In genomic region chr15:94845391-94845718, GRCh38 we compare ENCODE assay signal across 13 cellular contexts.
DNase-seq lines count a peak whose midpoint lies in the region; FAIRE-seq and TF ChIP-seq lines count a peak whose summit lies in the region.
"Had no signal": no experiment of that assay in that cellular context is flagged by ENCODE, and none has a peak within 500 bp of the region (broad histone marks: within the 10 kb centered on the region; RNA-seq: fewer than 3 reads in every experiment).

No MANE protein-coding gene starts in this region.

- H3K4me1 ChIP-seq in breast epithelium: no peaks in the 10 kb centered on the region
- peaks cover 56% of the 10 kb centered on the region for H3K4me1 ChIP-seq in endothelial cell of umbilical vein (ENCODE audit: control insufficient read depth, extremely low read depth, insufficient read depth, low read length)
- no peaks in the 10 kb centered on the region for H3K4me1 ChIP-seq in urinary bladder (ENCODE audit: insufficient read depth)

- H4K20me1 ChIP-seq in endothelial cell of umbilical vein (replicated peaks; ENCODE audit: control insufficient read depth, extremely low read depth, insufficient read depth, low read length): no peaks in the 10 kb centered on the region

- no peak overlapping the region for H3K27ac Mint-ChIP-seq in MCF 10A (ENCODE audit: low read depth, unreplicated experiment)
- H3K27ac Mint-ChIP-seq in nephron: peak overlapping the region; percentile 96 to 98 (median 97)
- H3K27ac Mint-ChIP-seq: activated B cell treated with CpG ODN at 0.5 μM for 24 hours; activated T-helper 2 cell treated with anti-CD3 and anti-CD28 coated beads, Interferon-gamma antibody, Interleukin-2, Interleukin-4, amounts not matched to agents 10 μg/mL and 5 μg/mL and 100 μg/mL, durations not matched to agents 14 hours and 24 hours and 36 hours; stimulated activated naive CD8-positive, alpha-beta T cell treated with anti-CD3 and anti-CD28 coated beads, Interleukin-15, amount 100 ng/mL, for 72 hours had no signal

- DNase-seq in breast epithelium (ENCODE audit: low spot score in 2 of 2): no peak
- DNase-seq in MCF 10A (ENCODE audit: unreplicated experiment): no peak
- DNase-seq in endothelial cell of umbilical vein (ENCODE audit: low read depth, low spot score): no peak
- DNase-seq in GM10248 (ENCODE audit: extremely low spot score): no peak
- DNase-seq in foreskin melanocyte: no peak
- DNase-seq in activated T-cell treated with anti-CD3 and anti-CD28 coated beads for 4 hours: no peak
- DNase-seq: activated B cell treated with CpG ODN at 0.5 μM for 24 hours had no signal

- 43% methylated on average over 9 of the region's 9 CpGs for WGBS in urinary bladder

- H3K4me1 Mint-ChIP-seq in MCF 10A (ENCODE audit: insufficient read depth, unreplicated experiment) (peaks cover 6% of the 10 kb centered on the region), nephron (peaks cover 23% of the 10 kb centered on the region)
- H3K4me1 Mint-ChIP-seq: stimulated activated naive CD8-positive, alpha-beta T cell treated with anti-CD3 and anti-CD28 coated beads, Interleukin-15, amount 100 ng/mL, for 72 hours had no signal

- peaks cover 11 to 13% of the 10 kb centered on the region in 2 donors for H3K9me3 ChIP-seq in breast epithelium
- no peaks in the 10 kb centered on the region for H3K9me3 ChIP-seq in endothelial cell of umbilical vein (replicated peaks; ENCODE audit: control insufficient read depth, insufficient read depth, low read length)

- H3K27me3 ChIP-seq in breast epithelium (peaks cover 0 to 9% of the 10 kb centered on the region in 2 donors), endothelial cell of umbilical vein (ENCODE audit: control insufficient read depth in 2 of 2, insufficient read depth in 2 of 2, low read length in 2 of 2) (no peaks in the 10 kb centered on the region)

- dilution Hi-C loops in endothelial cell of umbilical vein (cut with MboI; ENCODE audit: extremely low pct_ligation_motif_present, low sequenced_read_pairs): no loop called here

- H3K9me3 Mint-ChIP-seq in MCF 10A (ENCODE audit: unreplicated experiment): no peaks in the 10 kb centered on the region
- H3K9me3 Mint-ChIP-seq in nephron: peaks cover 32% of the 10 kb centered on the region
- H3K9me3 Mint-ChIP-seq: activated T-helper 2 cell treated with anti-CD3 and anti-CD28 coated beads, Interferon-gamma antibody, Interleukin-2, Interleukin-4, amounts not matched to agents 10 μg/mL and 5 μg/mL and 100 μg/mL, durations not matched to agents 14 hours and 24 hours and 36 hours had no signal

- no peaks in the 10 kb centered on the region for H3K79me2 ChIP-seq in endothelial cell of umbilical vein (ENCODE audit: control insufficient read depth, insufficient read depth, low read length)

- CTCF ChIA-PET in MCF 10A (lab: Yijun Ruan, JAX): interaction anchor here (0.7 kb wide), 1 partner anchor 87 kb away, joined by 4 read pairs; no protein-coding TSS in a partner anchor
- CTCF ChIA-PET in endothelial cell of umbilical vein (lab: Charles Lee): interaction anchor here (1.0 to 5.7 kb wide), 12 partner anchors 20 to 1428 kb away, joined by 3 to 92 read pairs (median 6); no protein-coding TSS in a partner anchor
- CTCF ChIA-PET in GM10248 (lab: Yijun Ruan, JAX): no interaction called here

- H3K36me3 ChIP-seq in breast epithelium (no peaks in the 10 kb centered on the region), endothelial cell of umbilical vein (ENCODE audit: control insufficient read depth in 2 of 2, extremely low read depth in 1 of 2, insufficient read depth in 2 of 2, low read length in 2 of 2) (no peaks in the 10 kb centered on the region), urinary bladder (ENCODE audit: insufficient read depth) (no peaks in the 10 kb centered on the region)

- H3K9ac ChIP-seq in endothelial cell of umbilical vein (replicated peaks; ENCODE audit: extremely low read depth, insufficient read depth, low read length): peak overlapping the region; percentile 94

- no TSS peak for BruUV-seq in MCF 10A (replicated peaks; lab: Mats Ljungman, UMichigan)
- TSS peak; percentile 78 for BruUV-seq in endothelial cell of umbilical vein (replicated peaks; lab: Mats Ljungman, UMichigan)

- peak; percentile 75 for FAIRE-seq in endothelial cell of umbilical vein (lab: Jason Lieb, UNC)
- FAIRE-seq: A204.1, GM19239 had no signal

- H3K4me3 ChIP-seq in breast epithelium: peak overlapping the region; percentile 40 to 64 (median 44)
- H3K4me3 ChIP-seq in endothelial cell of umbilical vein (replicated peaks in 1 of 3; ENCODE audit: insufficient read depth in 1 of 3, low read depth in 1 of 3, low read length in 3 of 3): peak overlapping the region in 1 of 3 experiments; percentile 24
- peak overlapping the region; percentile 60 for H3K4me3 ChIP-seq in urinary bladder (ENCODE audit: low read depth, low read length)

- peak overlapping the region; percentile 62 for H3K4me2 ChIP-seq in endothelial cell of umbilical vein (ENCODE audit: insufficient read depth, low read length)

- no peaks in the 10 kb centered on the region for H3K9me1 ChIP-seq in endothelial cell of umbilical vein (replicated peaks; ENCODE audit: control insufficient read depth, extremely low read depth, insufficient read depth, low read length)

- no peaks in the 10 kb centered on the region for H3K27me3 Mint-ChIP-seq in MCF 10A (ENCODE audit: insufficient read depth, unreplicated experiment)
- no peaks in the 10 kb centered on the region for H3K27me3 Mint-ChIP-seq in nephron (ENCODE audit: low read depth)

- H3K27ac ChIP-seq in breast epithelium (peak overlapping the region in 1 of 2 donors; percentile 83), endothelial cell of umbilical vein (ENCODE audit: insufficient read depth, low read depth, low read length) (peak overlapping the region; percentile 100), urinary bladder (ENCODE audit: low read depth) (peak overlapping the region; percentile 56)

- TF ChIP-seq CTCF in breast epithelium (IDR thresholded peaks at IDR 0.05): no peak
- no peak for TF ChIP-seq CTCF in MCF 10A (IDR thresholded peaks at IDR 0.05; ENCODE audit: unreplicated experiment)
- TF ChIP-seq CTCF in endothelial cell of umbilical vein (IDR thresholded peaks at IDR 0.05; ENCODE audit: extremely low read depth in 1 of 2, insufficient read depth in 1 of 2, low read depth in 1 of 2, low read length in 2 of 2): no peak
- no peak for TF ChIP-seq CTCF in nephron (IDR thresholded peaks at IDR 0.05; ENCODE audit: unreplicated experiment in 3 of 3)
- TF ChIP-seq CTCF in GM10248 (IDR thresholded peaks at IDR 0.05; ENCODE audit: control extremely low read depth, extremely low read depth, low read depth, missing control alignments): no peak

- TF ChIP-seq POLR2A in breast epithelium (IDR thresholded peaks at IDR 0.05): no peak
- TF ChIP-seq POLR2A in endothelial cell of umbilical vein (IDR thresholded peaks at IDR 0.05; ENCODE audit: low read depth, low read length): no peak

- no peak overlapping the region for H2AFZ ChIP-seq in endothelial cell of umbilical vein (ENCODE audit: low read depth, low read length)

- H3K36me3 Mint-ChIP-seq in MCF 10A (ENCODE audit: insufficient read depth, unreplicated experiment) (no peaks in the 10 kb centered on the region), nephron (ENCODE audit: low read depth) (peaks cover 4% of the 10 kb centered on the region)

- H3K4me3 Mint-ChIP-seq in MCF 10A (ENCODE audit: unreplicated experiment) (no peak overlapping the region), nephron (peak overlapping the region; percentile 70 to 86 (median 83))
- H3K4me3 Mint-ChIP-seq: activated B cell treated with CpG ODN at 0.5 μM for 24 hours; stimulated activated naive CD8-positive, alpha-beta T cell treated with anti-CD3 and anti-CD28 coated beads, Interleukin-15, amount 100 ng/mL, for 72 hours had no signal

- intact Hi-C loops in breast epithelium (cut with DNase I; ENCODE audit: low total_unique reads) (no loop called here), MCF 10A (cut with micrococcal nuclease) (no loop called here), endothelial cell of umbilical vein (cut with micrococcal nuclease) (loop anchor here (1.0 to 10.0 kb wide), 17 partner anchors 55 to 1502 kb away; no protein-coding TSS in a partner anchor)

- POLR2A ChIA-PET in MCF 10A (lab: Yijun Ruan, JAX): no interaction called here
- POLR2A ChIA-PET in endothelial cell of umbilical vein (lab: Charles Lee): interaction anchor here (0.6 to 1.9 kb wide), 6 partner anchors 172 to 1482 kb away, joined by 3 to 12 read pairs (median 6); no protein-coding TSS in a partner anchor
- POLR2A ChIA-PET in GM10248 (lab: Yijun Ruan, JAX): no interaction called here

TF ChIP-seq in endothelial cell of umbilical vein, 7 proteins besides CTCF, POLR2A, EP300 and RAD21:
- TF ChIP-seq POLR2AphosphoS5 (IDR thresholded peaks at IDR 0.05; ENCODE audit: insufficient read depth, low read depth, low read length) (no peak), GATA2 (IDR thresholded peaks at IDR 0.05; ENCODE audit: insufficient read depth, insufficient read length, low read depth, low read length) (no peak), EZH2 (IDR thresholded peaks at IDR 0.05; ENCODE audit: borderline replicate concordance, low read depth, low read length, severe bottlenecking) (no peak)
